In genomic region chr17:41687828-41688640, GRCh38 we compare ENCODE assay signal across 9 cellular contexts. TPM values are rescaled to one million over a fixed set of nuclear protein-coding genes. Genes with fewer than 3 reads are reported as not detected.
A peak's percentile ranks its signal among the peaks of the same experiment; 100 is the strongest.
DNase-seq lines count a peak whose midpoint lies in the region; ATAC-seq and TF ChIP-seq lines count a peak whose summit lies in the region.
"Had no signal": no experiment of that assay in that cellular context is flagged by ENCODE, and none has a peak within 500 bp of the region (broad histone marks: within the 10 kb centered on the region; RNA-seq: fewer than 3 reads in every experiment).

No MANE protein-coding gene starts in this region.

- H3K79me2 ChIP-seq in neural progenitor cell (ENCODE audit: low read depth), result peaks cover 29% of the 10 kb centered on the region

- H2AFZ ChIP-seq in neural progenitor cell (replicated peaks), result peak overlapping the region; percentile 58

- H3K4me1 ChIP-seq in esophagus muscularis mucosa, result peaks cover 27 to 42% (median 34%) of the 10 kb centered on the region in 4 donors
- peaks cover 19% of the 10 kb centered on the region for H3K4me1 ChIP-seq in neural progenitor cell

- H3K9me3 Mint-ChIP-seq in neural progenitor cell, result no peaks in the 10 kb centered on the region

- no peaks in the 10 kb centered on the region for H3K9me3 ChIP-seq in esophagus muscularis mucosa
- no peaks in the 10 kb centered on the region for H3K9me3 ChIP-seq in neural progenitor cell (ENCODE audit: low read depth)

- H4K20me1 ChIP-seq in neural progenitor cell (ENCODE audit: low read depth), result peaks cover 34% of the 10 kb centered on the region

- H3K27ac Mint-ChIP-seq in neural progenitor cell, result peak overlapping the region; percentile 38

- H3K27me3 Mint-ChIP-seq in neural progenitor cell (ENCODE audit: insufficient read depth, low read depth), result peaks cover 4% of the 10 kb centered on the region

- H3K36me3 ChIP-seq in esophagus muscularis mucosa (peaks cover 33 to 37% (median 36%) of the 10 kb centered on the region in 4 donors), neural progenitor cell (peaks cover 14% of the 10 kb centered on the region)

- peak; percentile 11 for ATAC-seq in HG02678 (IDR thresholded peaks at IDR 0.05; ENCODE audit: unreplicated experiment)
- no peak for ATAC-seq in GM19328 (IDR thresholded peaks at IDR 0.05; ENCODE audit: unreplicated experiment)
- ATAC-seq in HG02763 (IDR thresholded peaks at IDR 0.05; ENCODE audit: unreplicated experiment), result no peak

- DNase-seq in COLO668 (lab: John Stamatoyannopoulos, UW; ENCODE audit: unreplicated experiment) (peak; percentile 18), NCI-H510A treated with DMSO at 0.1 percent for 48 hours (lab: John Stamatoyannopoulos, UW) (peak; percentile 95), activated T-cell treated with anti-CD3 and anti-CD28 coated beads for 4 hours (peak; percentile 57), esophagus muscularis mucosa (ENCODE audit: extremely low spot score) (no peak), neural progenitor cell (ENCODE audit: low spot score) (no peak)

- H3K4me3 Mint-ChIP-seq in neural progenitor cell, result peak overlapping the region; percentile 91

- peak overlapping the region; percentile 7 for H3K9ac ChIP-seq in neural progenitor cell

- 6% methylated on average over 23 of the region's 23 CpGs for WGBS in esophagus muscularis mucosa

- H3K4me3 ChIP-seq in esophagus muscularis mucosa (peak overlapping the region; percentile 74 to 94 (median 90)), neural progenitor cell (peak overlapping the region; percentile 91)

- peaks cover 30% of the 10 kb centered on the region for H3K36me3 Mint-ChIP-seq in neural progenitor cell

- TF ChIP-seq CTCF in esophagus muscularis mucosa (IDR thresholded peaks at IDR 0.05), result no peak
- peak; percentile 29 for TF ChIP-seq CTCF in neural progenitor cell (IDR thresholded peaks at IDR 0.05)

- peak overlapping the region; percentile 87 for H3K4me2 ChIP-seq in neural progenitor cell

- H3K27me3 ChIP-seq in esophagus muscularis mucosa (no peaks in the 10 kb centered on the region), neural progenitor cell (no peaks in the 10 kb centered on the region)

- H3F3A ChIP-seq in neural progenitor cell (ENCODE audit: low read depth), result peaks cover 45% of the 10 kb centered on the region

- H3K4me1 Mint-ChIP-seq in neural progenitor cell, result peaks cover 24% of the 10 kb centered on the region

- H3K27ac ChIP-seq in esophagus muscularis mucosa (replicated peaks in 1 of 4), result peak overlapping the region; percentile 98 to 100 (median 100)
- H3K27ac ChIP-seq in neural progenitor cell, result no peak overlapping the region

- intact Hi-C loops in esophagus muscularis mucosa (cut with DNase I), result no loop called here

- no peak for TF ChIP-seq EP300 in esophagus muscularis mucosa (IDR thresholded peaks at IDR 0.05)

- TF ChIP-seq POLR2A in esophagus muscularis mucosa (IDR thresholded peaks at IDR 0.05; ENCODE audit: low read depth), result no peak

RNA-seq across cellular contexts. Expression of gene EIF1, which starts 0.7 kb away (rescaled TPM):
- total RNA-seq in esophagus muscularis mucosa (100 to 1,000 TPM; 158 to 426 (median 207) TPM), neural progenitor cell (ENCODE audit: low replicate concordance) (60.7 and 91.4 TPM in 2 replicates)

RNA-seq across cellular contexts. Expression of gene GAST, which starts 24.1 kb away (rescaled TPM):
- not detected for total RNA-seq in esophagus muscularis mucosa
- total RNA-seq in neural progenitor cell (ENCODE audit: low replicate concordance), result not detected in 2 replicates
- total RNA-seq: T-helper 2 cell treated with Interferon-gamma antibody and Interleukin-4, amounts not matched to agents 100 ng/mL and 5 ng/mL, for 36 hours had no signal

RNA-seq across cellular contexts. Expression of gene HAP1, which starts 46.4 kb away (rescaled TPM):
- total RNA-seq in esophagus muscularis mucosa (under 1 TPM in 1 of 4 donors, not detected in 3; 0.19 TPM), neural progenitor cell (ENCODE audit: low replicate concordance) (0.45 and 1.7 TPM in 2 replicates)

Comparison
In these comparisons a context has a peak if more than half of its experiments do, and no peak if none do; other contexts are left out.
1. DNase-seq: peak in COLO668 (single experiment), NCI-H510A treated with DMSO at 0.1 percent for 48 hours (single experiment) and activated T-cell treated with anti-CD3 and anti-CD28 coated beads for 4 hours (single experiment); none in esophagus muscularis mucosa (single experiment) and neural progenitor cell (single experiment).